Comparison of ENCODE assay signal across 2 cellular contexts in genomic region chr17:12983986-12984932, GRCh38.
TF ChIP-seq lines count a peak whose summit lies in the region.

No MANE protein-coding gene starts in this region.

TF ChIP-seq in GM23338, 12 proteins besides CTCF, POLR2A, EP300 and RAD21 (continued from another document):
- no peak for TF ChIP-seq ZNF462 (CRISPR knock-in tag; IDR thresholded peaks at IDR 0.05)
- TF ChIP-seq JUNB (IDR thresholded peaks at IDR 0.05; ENCODE audit: unreplicated experiment), result no peak
- no peak for TF ChIP-seq EZH2 (IDR thresholded peaks at IDR 0.05; ENCODE audit: low read depth, unreplicated experiment)
- TF ChIP-seq ETS1 (IDR thresholded peaks at IDR 0.05), result no peak
- no peak for TF ChIP-seq STAT1 (IDR thresholded peaks at IDR 0.05; ENCODE audit: unreplicated experiment)
- no peak for TF ChIP-seq ZNF114 (CRISPR knock-in tag; IDR thresholded peaks at IDR 0.05)
- no peak for TF ChIP-seq EZH2phosphoT487 (IDR thresholded peaks at IDR 0.05; ENCODE audit: unreplicated experiment)
- TF ChIP-seq CREB1 (CRISPR knock-in tag; IDR thresholded peaks at IDR 0.05; ENCODE audit: low read depth), result no peak
- TF ChIP-seq REST (IDR thresholded peaks at IDR 0.05; ENCODE audit: unreplicated experiment), result no peak

TF ChIP-seq in K562, 482 proteins besides CTCF, POLR2A, EP300 and RAD21 (continued from another document):
- no peak for TF ChIP-seq REST (CRISPR knock-in tag; IDR thresholded peaks at IDR 0.05; ENCODE audit: low read depth)
